ENCODE assay signal across 8 cellular contexts in the genomic region with DNA sequence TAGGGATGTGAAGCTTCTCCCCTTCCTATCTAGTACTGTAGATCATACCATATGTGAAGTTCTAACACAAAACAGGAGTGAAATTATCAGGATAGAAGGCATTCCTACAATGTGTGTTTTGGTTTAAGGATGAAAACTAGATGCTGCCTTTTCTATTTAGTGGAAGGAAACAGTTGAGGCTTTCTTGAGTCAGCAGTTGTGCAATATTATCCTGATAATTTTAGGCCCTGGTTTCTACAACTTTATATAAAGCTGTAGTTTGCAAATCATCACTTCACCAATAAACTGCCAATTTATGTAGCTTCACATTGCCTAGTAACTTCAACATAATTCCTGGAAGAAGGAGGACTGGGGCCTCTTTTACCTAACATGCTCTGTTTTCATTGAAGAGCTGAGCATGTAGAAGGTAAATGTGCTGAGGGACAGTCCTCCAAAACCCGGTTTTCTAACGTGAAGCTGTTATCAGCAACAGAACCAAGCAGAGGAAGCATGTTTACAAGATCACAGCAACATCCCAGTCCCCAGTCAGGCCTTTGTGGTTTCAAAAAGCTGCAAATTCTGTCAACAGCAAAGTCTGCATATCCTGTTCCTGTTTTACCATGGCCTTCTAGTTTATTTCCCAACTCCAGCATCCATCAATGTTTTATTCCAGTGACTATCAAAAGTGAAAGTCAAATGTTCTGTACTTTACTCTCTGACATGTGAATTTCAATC.
DNase-seq lines count a peak whose midpoint lies in the region; ATAC-seq and TF ChIP-seq lines count a peak whose summit lies in the region.

No MANE protein-coding gene starts in this region.

- POLR2A ChIA-PET in activated CD8-positive, alpha-beta T cell treated with anti-CD3 and anti-CD28 coated beads, Interleukin-2, amount 10 ng/mL, durations not matched to agents 7 days and 5 days (lab: Charles Lee) = no interaction called here

- H3K27ac Mint-ChIP-seq in endothelial cell (ENCODE audit: unreplicated experiment) = peak overlapping the region; percentile 30
- no peak overlapping the region for H3K27ac Mint-ChIP-seq in activated T-helper 1 cell treated with anti-CD3 and anti-CD28 coated beads, Interleukin-12 subunit alpha, Interleukin-12 subunit beta, Interleukin-2, Interleukin-4 antibody, amounts not matched to agents 30 ng/mL and 10 ng/mL and 1 ng/mL, durations not matched to agents 14 hours and 24 hours and 36 hours
- no peak overlapping the region for H3K27ac Mint-ChIP-seq in activated CD8-positive, alpha-beta T cell treated with anti-CD3 and anti-CD28 coated beads, Interleukin-2, amount 10 ng/mL, durations not matched to agents 7 days and 5 days

- no peak overlapping the region for H3K4me3 Mint-ChIP-seq in endothelial cell (ENCODE audit: unreplicated experiment)
- no peak overlapping the region for H3K4me3 Mint-ChIP-seq in activated T-helper 1 cell treated with anti-CD3 and anti-CD28 coated beads, Interleukin-12 subunit alpha, Interleukin-12 subunit beta, Interleukin-2, Interleukin-4 antibody, amounts not matched to agents 30 ng/mL and 10 ng/mL and 1 ng/mL, durations not matched to agents 14 hours and 24 hours and 36 hours
- H3K4me3 Mint-ChIP-seq in activated CD8-positive, alpha-beta T cell treated with anti-CD3 and anti-CD28 coated beads, Interleukin-2, amount 10 ng/mL, durations not matched to agents 7 days and 5 days = no peak overlapping the region

- CTCF ChIA-PET in activated CD8-positive, alpha-beta T cell treated with anti-CD3 and anti-CD28 coated beads, Interleukin-2, amount 10 ng/mL, durations not matched to agents 7 days and 5 days (lab: Charles Lee) = no interaction called here

- H3K9me3 Mint-ChIP-seq in endothelial cell (ENCODE audit: unreplicated experiment) = no peaks in the 10 kb centered on the region
- no peaks in the 10 kb centered on the region for H3K9me3 Mint-ChIP-seq in activated T-helper 1 cell treated with anti-CD3 and anti-CD28 coated beads, Interleukin-12 subunit alpha, Interleukin-12 subunit beta, Interleukin-2, Interleukin-4 antibody, amounts not matched to agents 30 ng/mL and 10 ng/mL and 1 ng/mL, durations not matched to agents 14 hours and 24 hours and 36 hours
- H3K9me3 Mint-ChIP-seq in activated CD8-positive, alpha-beta T cell treated with anti-CD3 and anti-CD28 coated beads, Interleukin-2, amount 10 ng/mL, durations not matched to agents 7 days and 5 days (ENCODE audit: insufficient read depth) = no peaks in the 10 kb centered on the region

- TF ChIP-seq CTCF in endothelial cell (IDR thresholded peaks at IDR 0.05; ENCODE audit: unreplicated experiment) = no peak

- no peaks in the 10 kb centered on the region for H3K27me3 Mint-ChIP-seq in endothelial cell (ENCODE audit: unreplicated experiment)
- no peaks in the 10 kb centered on the region for H3K27me3 Mint-ChIP-seq in activated T-helper 1 cell treated with anti-CD3 and anti-CD28 coated beads, Interleukin-12 subunit alpha, Interleukin-12 subunit beta, Interleukin-2, Interleukin-4 antibody, amounts not matched to agents 30 ng/mL and 10 ng/mL and 1 ng/mL, durations not matched to agents 14 hours and 24 hours and 36 hours (ENCODE audit: insufficient read depth)
- H3K27me3 Mint-ChIP-seq in activated CD8-positive, alpha-beta T cell treated with anti-CD3 and anti-CD28 coated beads, Interleukin-2, amount 10 ng/mL, durations not matched to agents 7 days and 5 days (ENCODE audit: low read depth) = no peaks in the 10 kb centered on the region

- DNase-seq in HT1080 (ENCODE audit: low read depth) (peak; percentile 38), endothelial cell (ENCODE audit: low spot score) (peak; percentile 4), renal cortical epithelial cell (ENCODE audit: low read depth) (peak; percentile 17), GM19240 (ENCODE audit: insufficient read length, low spot score) (no peak)
- DNase-seq in activated T-helper 1 cell treated with anti-CD3 and anti-CD28 coated beads, Interleukin-12 subunit alpha, Interleukin-12 subunit beta, Interleukin-2, Interleukin-4 antibody, amounts not matched to agents 30 ng/mL and 10 ng/mL and 1 ng/mL, durations not matched to agents 14 hours and 24 hours and 36 hours (ENCODE audit: low spot score) = no peak
- no peak for DNase-seq in activated CD8-positive, alpha-beta T cell treated with anti-CD3 and anti-CD28 coated beads, Interleukin-2, amount 10 ng/mL, durations not matched to agents 7 days and 5 days

- no peaks in the 10 kb centered on the region for H3K36me3 Mint-ChIP-seq in endothelial cell (ENCODE audit: low read depth, unreplicated experiment)
- no peaks in the 10 kb centered on the region for H3K36me3 Mint-ChIP-seq in activated T-helper 1 cell treated with anti-CD3 and anti-CD28 coated beads, Interleukin-12 subunit alpha, Interleukin-12 subunit beta, Interleukin-2, Interleukin-4 antibody, amounts not matched to agents 30 ng/mL and 10 ng/mL and 1 ng/mL, durations not matched to agents 14 hours and 24 hours and 36 hours (ENCODE audit: low read depth)
- no peaks in the 10 kb centered on the region for H3K36me3 Mint-ChIP-seq in activated CD8-positive, alpha-beta T cell treated with anti-CD3 and anti-CD28 coated beads, Interleukin-2, amount 10 ng/mL, durations not matched to agents 7 days and 5 days (ENCODE audit: low read depth)

- peaks cover 15% of the 10 kb centered on the region for H3K4me1 Mint-ChIP-seq in endothelial cell (ENCODE audit: unreplicated experiment)
- H3K4me1 Mint-ChIP-seq in activated T-helper 1 cell treated with anti-CD3 and anti-CD28 coated beads, Interleukin-12 subunit alpha, Interleukin-12 subunit beta, Interleukin-2, Interleukin-4 antibody, amounts not matched to agents 30 ng/mL and 10 ng/mL and 1 ng/mL, durations not matched to agents 14 hours and 24 hours and 36 hours (ENCODE audit: low read depth) = peaks cover 4% of the 10 kb centered on the region
- peaks cover 5% of the 10 kb centered on the region for H3K4me1 Mint-ChIP-seq in activated CD8-positive, alpha-beta T cell treated with anti-CD3 and anti-CD28 coated beads, Interleukin-2, amount 10 ng/mL, durations not matched to agents 7 days and 5 days (ENCODE audit: low read depth)

- ATAC-seq in GM19467 (IDR thresholded peaks at IDR 0.05; ENCODE audit: unreplicated experiment) (peak; percentile 53), HG02870 (IDR thresholded peaks at IDR 0.05; ENCODE audit: unreplicated experiment) (no peak)
- ATAC-seq in activated CD8-positive, alpha-beta T cell treated with anti-CD3 and anti-CD28 coated beads, Interleukin-2, amount 10 ng/mL, durations not matched to agents 7 days and 5 days = no peak

- intact Hi-C loops in activated T-helper 1 cell treated with anti-CD3 and anti-CD28 coated beads, Interleukin-12 subunit alpha, Interleukin-12 subunit beta, Interleukin-2, Interleukin-4 antibody, amounts not matched to agents 30 ng/mL and 10 ng/mL and 1 ng/mL, durations not matched to agents 14 hours and 24 hours and 36 hours (cut with micrococcal nuclease) = no loop called here

Comparison
In these comparisons a context has a peak if more than half of its experiments do, and no peak if none do; other contexts are left out.
1. DNase-seq: peak in HT1080 (single experiment), endothelial cell (single experiment) and renal cortical epithelial cell (single experiment); none in GM19240 (single experiment), activated T-helper 1 cell treated with anti-CD3 and anti-CD28 coated beads, Interleukin-12 subunit alpha, Interleukin-12 subunit beta, Interleukin-2, Interleukin-4 antibody, amounts not matched to agents 30 ng/mL and 10 ng/mL and 1 ng/mL, durations not matched to agents 14 hours and 24 hours and 36 hours (single experiment) and activated CD8-positive, alpha-beta T cell treated with anti-CD3 and anti-CD28 coated beads, Interleukin-2, amount 10 ng/mL, durations not matched to agents 7 days and 5 days (single experiment).